In the genomic region with DNA sequence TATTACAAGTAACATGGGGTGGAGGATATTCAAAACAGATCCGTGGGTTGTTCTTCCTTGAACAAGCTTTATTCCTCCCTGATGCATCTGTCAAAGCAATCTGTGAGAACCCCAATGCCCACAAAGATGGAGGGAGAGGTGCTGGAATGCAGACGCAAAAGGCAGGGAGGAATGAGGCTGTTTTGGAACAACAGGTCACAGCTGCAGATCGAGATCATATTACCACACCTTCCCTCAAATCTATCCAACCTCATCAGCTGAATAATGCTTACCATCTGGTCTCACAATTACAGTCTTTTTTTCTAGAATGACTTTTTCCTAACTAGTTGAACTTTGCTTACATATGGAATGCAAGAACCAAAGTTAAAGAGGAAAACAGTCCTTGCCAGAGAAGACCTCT, we compare ENCODE assay signal across 1 cellular context.
TF ChIP-seq lines count a peak whose summit lies in the region.

No MANE protein-coding gene starts in this region.

TF ChIP-seq in HEK293, 187 proteins besides CTCF, POLR2A, EP300 and RAD21 (continued from another document):
- TF ChIP-seq, protein P1, sequence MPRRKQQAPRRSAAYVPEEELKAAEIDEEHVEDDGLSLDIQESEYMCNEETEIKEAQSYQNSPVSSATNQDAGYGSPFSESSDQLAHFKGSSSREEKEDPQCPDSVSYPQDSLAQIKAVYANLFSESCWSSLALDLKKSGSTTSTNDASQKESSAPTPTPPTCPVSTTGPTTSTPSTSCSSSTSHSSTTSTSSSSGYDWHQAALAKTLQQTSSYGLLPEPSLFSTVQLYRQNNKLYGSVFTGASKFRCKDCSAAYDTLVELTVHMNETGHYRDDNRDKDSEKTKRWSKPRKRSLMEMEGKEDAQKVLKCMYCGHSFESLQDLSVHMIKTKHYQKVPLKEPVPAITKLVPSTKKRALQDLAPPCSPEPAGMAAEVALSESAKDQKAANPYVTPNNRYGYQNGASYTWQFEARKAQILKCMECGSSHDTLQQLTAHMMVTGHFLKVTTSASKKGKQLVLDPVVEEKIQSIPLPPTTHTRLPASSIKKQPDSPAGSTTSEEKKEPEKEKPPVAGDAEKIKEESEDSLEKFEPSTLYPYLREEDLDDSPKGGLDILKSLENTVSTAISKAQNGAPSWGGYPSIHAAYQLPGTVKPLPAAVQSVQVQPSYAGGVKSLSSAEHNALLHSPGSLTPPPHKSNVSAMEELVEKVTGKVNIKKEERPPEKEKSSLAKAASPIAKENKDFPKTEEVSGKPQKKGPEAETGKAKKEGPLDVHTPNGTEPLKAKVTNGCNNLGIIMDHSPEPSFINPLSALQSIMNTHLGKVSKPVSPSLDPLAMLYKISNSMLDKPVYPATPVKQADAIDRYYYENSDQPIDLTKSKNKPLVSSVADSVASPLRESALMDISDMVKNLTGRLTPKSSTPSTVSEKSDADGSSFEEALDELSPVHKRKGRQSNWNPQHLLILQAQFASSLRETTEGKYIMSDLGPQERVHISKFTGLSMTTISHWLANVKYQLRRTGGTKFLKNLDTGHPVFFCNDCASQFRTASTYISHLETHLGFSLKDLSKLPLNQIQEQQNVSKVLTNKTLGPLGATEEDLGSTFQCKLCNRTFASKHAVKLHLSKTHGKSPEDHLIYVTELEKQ (tag by site-specific recombination; IDR thresholded peaks at IDR 0.05; ENCODE audit: borderline replicate concordance), result no peak
- TF ChIP-seq, protein P2, sequence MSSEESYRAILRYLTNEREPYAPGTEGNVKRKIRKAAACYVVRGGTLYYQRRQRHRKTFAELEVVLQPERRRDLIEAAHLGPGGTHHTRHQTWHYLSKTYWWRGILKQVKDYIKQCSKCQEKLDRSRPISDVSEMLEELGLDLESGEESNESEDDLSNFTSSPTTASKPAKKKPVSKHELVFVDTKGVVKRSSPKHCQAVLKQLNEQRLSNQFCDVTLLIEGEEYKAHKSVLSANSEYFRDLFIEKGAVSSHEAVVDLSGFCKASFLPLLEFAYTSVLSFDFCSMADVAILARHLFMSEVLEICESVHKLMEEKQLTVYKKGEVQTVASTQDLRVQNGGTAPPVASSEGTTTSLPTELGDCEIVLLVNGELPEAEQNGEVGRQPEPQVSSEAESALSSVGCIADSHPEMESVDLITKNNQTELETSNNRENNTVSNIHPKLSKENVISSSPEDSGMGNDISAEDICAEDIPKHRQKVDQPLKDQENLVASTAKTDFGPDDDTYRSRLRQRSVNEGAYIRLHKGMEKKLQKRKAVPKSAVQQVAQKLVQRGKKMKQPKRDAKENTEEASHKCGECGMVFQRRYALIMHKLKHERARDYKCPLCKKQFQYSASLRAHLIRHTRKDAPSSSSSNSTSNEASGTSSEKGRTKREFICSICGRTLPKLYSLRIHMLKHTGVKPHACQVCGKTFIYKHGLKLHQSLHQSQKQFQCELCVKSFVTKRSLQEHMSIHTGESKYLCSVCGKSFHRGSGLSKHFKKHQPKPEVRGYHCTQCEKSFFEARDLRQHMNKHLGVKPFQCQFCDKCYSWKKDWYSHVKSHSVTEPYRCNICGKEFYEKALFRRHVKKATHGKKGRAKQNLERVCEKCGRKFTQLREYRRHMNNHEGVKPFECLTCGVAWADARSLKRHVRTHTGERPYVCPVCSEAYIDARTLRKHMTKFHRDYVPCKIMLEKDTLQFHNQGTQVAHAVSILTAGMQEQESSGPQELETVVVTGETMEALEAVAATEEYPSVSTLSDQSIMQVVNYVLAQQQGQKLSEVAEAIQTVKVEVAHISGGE (tag by site-specific recombination; conservative IDR thresholded peaks at IDR 0.05; ENCODE audit: low read depth), result no peak
- no peak for TF ChIP-seq ZNF510 (tag by site-specific recombination; IDR thresholded peaks at IDR 0.05; ENCODE audit: insufficient replicate concordance)
- TF ChIP-seq, protein P3, sequence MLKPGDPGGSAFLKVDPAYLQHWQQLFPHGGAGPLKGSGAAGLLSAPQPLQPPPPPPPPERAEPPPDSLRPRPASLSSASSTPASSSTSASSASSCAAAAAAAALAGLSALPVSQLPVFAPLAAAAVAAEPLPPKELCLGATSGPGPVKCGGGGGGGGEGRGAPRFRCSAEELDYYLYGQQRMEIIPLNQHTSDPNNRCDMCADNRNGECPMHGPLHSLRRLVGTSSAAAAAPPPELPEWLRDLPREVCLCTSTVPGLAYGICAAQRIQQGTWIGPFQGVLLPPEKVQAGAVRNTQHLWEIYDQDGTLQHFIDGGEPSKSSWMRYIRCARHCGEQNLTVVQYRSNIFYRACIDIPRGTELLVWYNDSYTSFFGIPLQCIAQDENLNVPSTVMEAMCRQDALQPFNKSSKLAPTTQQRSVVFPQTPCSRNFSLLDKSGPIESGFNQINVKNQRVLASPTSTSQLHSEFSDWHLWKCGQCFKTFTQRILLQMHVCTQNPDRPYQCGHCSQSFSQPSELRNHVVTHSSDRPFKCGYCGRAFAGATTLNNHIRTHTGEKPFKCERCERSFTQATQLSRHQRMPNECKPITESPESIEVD (tag by site-specific recombination; IDR thresholded peaks at IDR 0.05), result no peak
- no peak for TF ChIP-seq ZNF558 (tag by site-specific recombination; IDR thresholded peaks at IDR 0.05)
- no peak for TF ChIP-seq ZNF302 (tag by site-specific recombination; IDR thresholded peaks at IDR 0.05; ENCODE audit: low read depth)
- TF ChIP-seq, protein P4, sequence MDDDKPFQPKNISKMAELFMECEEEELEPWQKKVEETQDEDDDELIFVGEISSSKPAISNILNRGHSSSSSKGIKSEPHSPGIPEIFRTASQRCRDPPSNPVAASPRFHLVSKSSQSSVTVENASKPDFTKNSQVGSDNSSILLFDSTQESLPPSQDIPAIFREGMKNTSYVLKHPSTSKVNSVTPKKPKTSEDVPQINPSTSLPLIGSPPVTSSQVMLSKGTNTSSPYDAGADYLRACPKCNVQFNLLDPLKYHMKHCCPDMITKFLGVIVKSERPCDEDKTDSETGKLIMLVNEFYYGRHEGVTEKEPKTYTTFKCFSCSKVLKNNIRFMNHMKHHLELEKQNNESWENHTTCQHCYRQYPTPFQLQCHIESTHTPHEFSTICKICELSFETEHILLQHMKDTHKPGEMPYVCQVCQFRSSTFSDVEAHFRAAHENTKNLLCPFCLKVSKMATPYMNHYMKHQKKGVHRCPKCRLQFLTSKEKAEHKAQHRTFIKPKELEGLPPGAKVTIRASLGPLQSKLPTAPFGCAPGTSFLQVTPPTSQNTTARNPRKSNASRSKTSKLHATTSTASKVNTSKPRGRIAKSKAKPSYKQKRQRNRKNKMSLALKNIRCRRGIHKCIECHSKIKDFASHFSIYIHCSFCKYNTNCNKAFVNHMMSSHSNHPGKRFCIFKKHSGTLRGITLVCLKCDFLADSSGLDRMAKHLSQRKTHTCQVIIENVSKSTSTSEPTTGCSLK (tag by site-specific recombination; IDR thresholded peaks at IDR 0.05), result no peak
